8 cellular contexts compared by ENCODE assay signal in the genomic region with DNA sequence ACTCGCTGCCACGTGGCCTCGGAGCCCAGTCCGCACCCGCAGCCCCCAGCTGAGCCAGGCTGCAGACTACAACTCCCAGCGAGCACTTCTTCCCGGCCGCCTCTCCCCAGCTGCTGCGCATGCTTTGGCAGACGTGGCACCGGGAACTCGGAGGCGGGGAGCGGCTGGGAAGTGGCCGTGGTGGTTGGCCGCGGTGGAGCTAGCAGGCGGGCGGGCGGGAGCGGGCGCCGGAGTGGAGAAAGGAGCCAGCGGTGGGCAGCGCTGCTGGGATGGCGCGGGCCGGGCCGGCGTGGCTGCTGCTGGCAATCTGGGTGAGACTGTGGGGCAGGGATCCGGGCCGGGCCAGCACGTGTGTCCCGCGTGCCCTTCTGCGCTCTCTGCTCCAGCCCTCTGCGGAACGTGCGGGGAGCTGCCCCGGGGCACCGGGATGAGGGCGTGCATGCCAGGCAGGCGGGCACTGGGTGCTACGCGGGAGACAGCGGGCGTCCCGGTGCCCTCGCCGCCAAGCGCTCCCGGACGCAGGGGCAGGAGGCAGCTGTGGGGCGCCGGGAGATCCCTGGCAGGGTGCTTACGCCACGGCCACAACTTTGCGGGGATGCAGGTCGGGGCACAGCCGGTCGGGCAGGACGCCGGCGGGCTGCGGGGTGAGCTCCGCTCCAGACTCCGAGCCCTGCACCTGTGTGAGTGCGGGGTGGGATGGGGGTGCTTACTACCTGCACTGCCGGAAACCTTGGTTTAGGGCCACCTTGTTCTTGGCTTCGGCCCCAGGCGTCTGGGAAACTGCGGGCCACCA. TPM values are rescaled to one million over a fixed set of nuclear protein-coding genes. Genes with fewer than 3 reads are reported as not detected.
DNase-seq lines count a peak whose midpoint lies in the region; ATAC-seq and TF ChIP-seq lines count a peak whose summit lies in the region.

A gene (plus strand): TSS at position 130 of the 793 bp plus-strand sequence. CDS start 140 bp downstream, at position 270.

- intact Hi-C loops in PC-9 (cut with micrococcal nuclease; ENCODE audit: unreplicated experiment): loop anchor here (1.0 kb wide), 1 partner anchor 134 kb away; a partner anchor contains a TSS
- intact Hi-C loops in naive thymus-derived CD4-positive, alpha-beta T cell (cut with micrococcal nuclease): loop anchor here (1.0 to 5.0 kb wide), 2 partner anchors 134 to 135 kb away; a partner anchor contains a TSS

- CTCF ChIA-PET in PC-9 (lab: Charles Lee): interaction anchor here (0.6 kb wide), 1 partner anchor 89 kb away, joined by 6 read pairs; no protein-coding TSS in a partner anchor
- CTCF ChIA-PET in naive thymus-derived CD4-positive, alpha-beta T cell (lab: Charles Lee): interaction anchor here (0.6 kb wide), 1 partner anchor 1668 kb away, joined by 3 read pairs; no protein-coding TSS in a partner anchor

- no peak for TF ChIP-seq CTCF in PC-9 (conservative IDR thresholded peaks at IDR 0.05)
- no peak for TF ChIP-seq CTCF in fibroblast of mammary gland (conservative IDR thresholded peaks at IDR 0.05; ENCODE audit: control insufficient read depth, insufficient read depth, low read depth, low read length)

- peaks cover 3% of the 10 kb centered on the region; the same call in 1 of the 2 replicates for H3K27me3 ChIP-seq in PC-9 (ENCODE audit: insufficient read depth, low read depth)
- H3K27me3 ChIP-seq in naive thymus-derived CD4-positive, alpha-beta T cell (ENCODE audit: control insufficient read depth in 2 of 2, insufficient read depth in 2 of 2, low read length in 2 of 2): no peaks in the 10 kb centered on the region

- H3K4me1 ChIP-seq in PC-9 (replicated peaks; ENCODE audit: insufficient read depth): peaks cover 17% of the 10 kb centered on the region
- peaks cover 7 to 8% of the 10 kb centered on the region in 2 donors for H3K4me1 ChIP-seq in naive thymus-derived CD4-positive, alpha-beta T cell (ENCODE audit: control insufficient read depth in 2 of 2, insufficient read depth in 2 of 2, low read length in 2 of 2)

- peaks cover 10% of the 10 kb centered on the region for H3K27me3 Mint-ChIP-seq in activated T-cell treated with anti-CD3 and anti-CD28 coated beads, Interleukin-2, amount 50 U/mL, for 72 hours (ENCODE audit: low read depth)
- peaks cover 0 to 8% (median 0%) of the 10 kb centered on the region in 5 donors for H3K27me3 Mint-ChIP-seq in naive thymus-derived CD4-positive, alpha-beta T cell

- H3K9me3 ChIP-seq in PC-9 (ENCODE audit: insufficient read depth, low read depth): no peaks in the 10 kb centered on the region
- no peaks in the 10 kb centered on the region for H3K9me3 ChIP-seq in naive thymus-derived CD4-positive, alpha-beta T cell (ENCODE audit: control insufficient read depth in 2 of 3, low read length in 3 of 3)

- DNase-seq in DMS153 (lab: John Stamatoyannopoulos, UW): peak; percentile 80
- DNase-seq in Jurkat, Clone E6-1 (ENCODE audit: low read depth, low spot score): peak; percentile 77
- peak; percentile 74 to 90 for DNase-seq in PC-9
- peak; percentile 70 to 74 for DNase-seq in activated T-cell treated with anti-CD3 and anti-CD28 coated beads, Interleukin-2, amount 50 U/mL, for 72 hours
- peak; percentile 85 for DNase-seq in fibroblast of mammary gland (ENCODE audit: low read depth)
- DNase-seq in naive thymus-derived CD4-positive, alpha-beta T cell: peak in 8 of 9 donors; percentile 13 to 81 (median 28)
- DNase-seq in stimulated activated naive CD4-positive, alpha-beta T cell (lab: John Stamatoyannopoulos, UW): peak in 4 of 6 experiments; percentile 11 to 49 (median 28)

- peaks cover 43% of the 10 kb centered on the region for H3K4me1 Mint-ChIP-seq in activated T-cell treated with anti-CD3 and anti-CD28 coated beads, Interleukin-2, amount 50 U/mL, for 72 hours (ENCODE audit: low read depth)
- peaks cover 6 to 41% (median 28%) of the 10 kb centered on the region in 7 donors for H3K4me1 Mint-ChIP-seq in naive thymus-derived CD4-positive, alpha-beta T cell

- H3K4me3 ChIP-seq in Jurkat, Clone E6-1 (ENCODE audit: low read length): peak within 1 kb of the TSS; percentile 80
- H3K4me3 ChIP-seq in PC-9 (peak within 1 kb of the TSS; percentile 79), fibroblast of mammary gland (ENCODE audit: control insufficient read depth, low read depth, low read length) (peak within 1 kb of the TSS; percentile 89)
- H3K4me3 ChIP-seq in naive thymus-derived CD4-positive, alpha-beta T cell (ENCODE audit: low read length): peak within 1 kb of the TSS; percentile 60

- H3K27ac ChIP-seq in PC-9: peak within 1 kb of the TSS; percentile 55; the same call in 1 of the 2 replicates
- peak within 1 kb of the TSS; percentile 45 for H3K27ac ChIP-seq in naive thymus-derived CD4-positive, alpha-beta T cell (ENCODE audit: low read depth, low read length)

- peak within 1 kb of the TSS; percentile 87 to 88 for H3K4me3 Mint-ChIP-seq in activated T-cell treated with anti-CD3 and anti-CD28 coated beads, Interleukin-2, amount 50 U/mL, for 72 hours
- H3K4me3 Mint-ChIP-seq in naive thymus-derived CD4-positive, alpha-beta T cell: peak within 1 kb of the TSS; percentile 79 to 90 (median 84)

- peak; percentile 87 for ATAC-seq in GM21529 (IDR thresholded peaks at IDR 0.05; ENCODE audit: unreplicated experiment)
- ATAC-seq in activated T-cell treated with anti-CD3 and anti-CD28 coated beads, Interleukin-2, amount 50 U/mL, for 72 hours (replicated peaks in 1 of 2): peak; percentile 79 to 83
- ATAC-seq in naive thymus-derived CD4-positive, alpha-beta T cell: peak; percentile 76

- peaks cover 4% of the 10 kb centered on the region; the same call in 1 of the 2 replicates for H3F3A ChIP-seq in PC-9 (ENCODE audit: insufficient read depth, low read depth)

- no peak within 1 kb of the TSS for H3K27ac Mint-ChIP-seq in activated T-cell treated with anti-CD3 and anti-CD28 coated beads, Interleukin-2, amount 50 U/mL, for 72 hours
- H3K27ac Mint-ChIP-seq in naive thymus-derived CD4-positive, alpha-beta T cell: peak within 1 kb of the TSS in 7 of 9 donors; percentile 8 to 81 (median 53)

- no peaks in the 10 kb centered on the region for H3K9me2 ChIP-seq in PC-9 (ENCODE audit: insufficient read depth)

- no peaks in the 10 kb centered on the region for H3K9me3 Mint-ChIP-seq in activated T-cell treated with anti-CD3 and anti-CD28 coated beads, Interleukin-2, amount 50 U/mL, for 72 hours
- peaks cover 0 to 2% (median 0%) of the 10 kb centered on the region in 11 donors for H3K9me3 Mint-ChIP-seq in naive thymus-derived CD4-positive, alpha-beta T cell

- BruUV-seq in PC-9 (replicated peaks; lab: Mats Ljungman, UMichigan): no TSS peak

- peak within 1 kb of the TSS; percentile 82 for H2AFZ ChIP-seq in PC-9

- H3K36me3 ChIP-seq in PC-9 (ENCODE audit: low read depth): no peaks in the 10 kb centered on the region
- no peaks in the 10 kb centered on the region for H3K36me3 ChIP-seq in naive thymus-derived CD4-positive, alpha-beta T cell (ENCODE audit: control insufficient read depth in 2 of 3, insufficient read depth in 3 of 3, low read length in 3 of 3)

- peaks cover 4% of the 10 kb centered on the region; the same call in 1 of the 2 replicates for H4K20me1 ChIP-seq in PC-9 (ENCODE audit: insufficient read depth)

- peak within 1 kb of the TSS; percentile 89 for H3K4me2 ChIP-seq in PC-9

- POLR2A ChIA-PET in PC-9 (lab: Charles Lee; ENCODE audit: unreplicated experiment): interaction anchor here (0.6 kb wide), 1 partner anchor 70 kb away, joined by 3 read pairs; no protein-coding TSS in a partner anchor
- POLR2A ChIA-PET in naive thymus-derived CD4-positive, alpha-beta T cell (lab: Charles Lee): interaction anchor here (0.9 kb wide), 1 partner anchor 135 kb away, joined by 4 read pairs; a partner anchor contains a TSS

- H3K36me3 Mint-ChIP-seq in activated T-cell treated with anti-CD3 and anti-CD28 coated beads, Interleukin-2, amount 50 U/mL, for 72 hours (ENCODE audit: insufficient read depth in 2 of 2): peaks cover 0 to 5% of the 10 kb centered on the region in 2 donors
- peaks cover 0 to 3% (median 0%) of the 10 kb centered on the region in 5 donors for H3K36me3 Mint-ChIP-seq in naive thymus-derived CD4-positive, alpha-beta T cell

- peaks cover 46% of the 10 kb centered on the region for H3K79me2 ChIP-seq in PC-9 (ENCODE audit: low read depth)

RNA-seq across cellular contexts. Expression of the gene that starts here (rescaled TPM):
- polyA plus RNA-seq in Jurkat, Clone E6-1 (2012; ENCODE audit: insufficient read depth, insufficient read length): 32.1 TPM
- 31.7 and 32.1 TPM in 2 replicates for total RNA-seq in PC-9 (2021)
- total RNA-seq in activated T-cell treated with anti-CD3 and anti-CD28 coated beads, Interleukin-2, amount 50 U/mL, for 72 hours: 10 to 100 TPM in 1 of 2 donors, 1 to 10 TPM in 1; 9.6 to 16.2 TPM
- 10 to 100 TPM in 1 of 5 experiments, 1 to 10 TPM in 4; 4.0 to 21.7 (median 6.3) TPM for total RNA-seq in naive thymus-derived CD4-positive, alpha-beta T cell
- polyA plus RNA-seq in naive thymus-derived CD4-positive, alpha-beta T cell: 1 to 10 TPM; 3.4 to 5.3 TPM

Comparison
In these comparisons a context has a peak if more than half of its experiments do, and no peak if none do; other contexts are left out.
1. Peak in every context shown above with its lines: DNase-seq, ATAC-seq, H3K4me3 ChIP-seq and H3K27ac ChIP-seq.
2. DNase-seq: peak in every context shown above with its lines; median percentile 85 in fibroblast of mammary gland; 82 in PC-9; 80 in DMS153; 77 in Jurkat, Clone E6-1; 72 in activated T-cell treated with anti-CD3 and anti-CD28 coated beads, Interleukin-2, amount 50 U/mL, for 72 hours; 28 in naive thymus-derived CD4-positive, alpha-beta T cell; 28 in stimulated activated naive CD4-positive, alpha-beta T cell.